29 cellular contexts compared by ENCODE assay signal in the genomic region with DNA sequence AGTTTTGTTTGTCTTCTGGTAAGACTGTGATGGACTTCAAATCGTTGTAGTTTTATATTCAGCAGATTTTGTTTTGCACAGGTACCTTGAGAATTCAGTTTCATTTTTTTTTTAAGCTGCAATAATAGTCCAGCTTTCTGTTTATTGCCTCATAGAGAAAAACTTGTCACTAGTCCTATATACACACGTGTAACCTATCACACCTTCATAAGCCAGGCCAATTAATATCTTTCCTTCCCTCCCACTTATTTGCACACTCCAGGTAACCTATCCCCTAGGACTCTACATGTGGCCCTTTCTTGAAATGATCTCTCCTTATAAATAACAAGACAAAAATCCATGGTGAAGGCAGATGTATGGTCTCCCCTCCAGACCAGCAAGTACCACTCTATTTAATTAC.
"Had no signal": no experiment of that assay in that cellular context is flagged by ENCODE, and none has a peak within 500 bp of the region (broad histone marks: within the 10 kb centered on the region; RNA-seq: fewer than 3 reads in every experiment).

No MANE protein-coding gene starts in this region.

- H3K27ac ChIP-seq: ascending aorta, body of pancreas, brain microvascular endothelial cell, breast epithelium, cardiac muscle cell had no signal

- H3K36me3 ChIP-seq: brain microvascular endothelial cell, breast epithelium, cardiac muscle cell had no signal

- H3K4me3 ChIP-seq: ascending aorta, body of pancreas, breast epithelium, cardiac muscle cell had no signal

- H3K27me3 ChIP-seq: ascending aorta, body of pancreas, brain microvascular endothelial cell, breast epithelium, cardiac muscle cell had no signal

- H3K4me1 ChIP-seq: ascending aorta, body of pancreas, breast epithelium had no signal

- H3K9me3 ChIP-seq: ascending aorta, body of pancreas, breast epithelium had no signal

- DNase-seq: activated effector memory CD4-positive, alpha-beta T cell treated with anti-CD3 and anti-CD28 coated beads, Interleukin-2, amount 50 U/mL, for 16 hours; activated effector memory CD4-positive, alpha-beta T cell treated with Interleukin-2 at 50 U/mL for 16 hours; activated gamma-delta T cell; activated gamma-delta T cell treated with Interleukin-2 at 50 U/mL for 16 hours; activated naive CD4-positive, alpha-beta T cell; activated naive CD4-positive, alpha-beta T cell treated with anti-CD3 and anti-CD28 coated beads for 36 hours; activated naive CD4-positive, alpha-beta T cell treated with anti-CD3 and anti-CD28 coated beads, Interleukin-2, amount 10 ng/mL, durations not matched to agents 7 days and 5 days; activated naive CD4-positive, alpha-beta T cell treated with anti-CD3 and anti-CD28 coated beads, Interleukin-2, amount 50 U/mL, for 16 hours; activated naive CD4-positive, alpha-beta T cell treated with Interleukin-2 at 50 U/mL for 16 hours; activated naive CD8-positive, alpha-beta T cell treated with anti-CD3 and anti-CD28 coated beads for 36 hours; activated naive CD8-positive, alpha-beta T cell treated with anti-CD3 and anti-CD28 coated beads, Interleukin-2, amount 10 ng/mL, durations not matched to agents 7 days and 5 days; activated naive CD8-positive, alpha-beta T cell treated with anti-CD3 and anti-CD28 coated beads, Interleukin-2, amount 50 U/mL, for 24 hours; activated T-cell treated with anti-CD3 and anti-CD28 coated beads, Interleukin-2, amount 50 U/mL, for 1 hour; activated T-cell treated with anti-CD3 and anti-CD28 coated beads, Interleukin-2, amount 50 U/mL, for 24 hours; activated T-cell treated with anti-CD3 and anti-CD28 coated beads, Interleukin-2, amount 50 U/mL, for 4 hours; activated T-cell treated with anti-CD3 and anti-CD28 coated beads, Interleukin-2, amount 50 U/mL, for 48 hours; activated T-cell treated with anti-CD3 and anti-CD28 coated beads, Interleukin-2, amount 50 U/mL, for 72 hours; amniotic stem cell; amygdala; anterior cingulate cortex; aorta; body of pancreas; brain microvascular endothelial cell; caudate nucleus; central memory CD4-positive, alpha-beta T cell; cerebellar nuclear complex had no signal
